ENCODE assay signal across 1 cellular context in genomic region chr9:132020272-132020671, GRCh38.
TF ChIP-seq lines count a peak whose summit lies in the region.

No MANE protein-coding gene starts in this region.

TF ChIP-seq in GM12878, 131 proteins besides CTCF, POLR2A, EP300 and RAD21 (continued from another document):
- TF ChIP-seq MTA2 (IDR thresholded peaks at IDR 0.05; ENCODE audit: low read depth): no peak
- no peak for TF ChIP-seq SRF (IDR thresholded peaks at IDR 0.05; ENCODE audit: low read depth in 2 of 2, low read length in 2 of 2)
- no peak for TF ChIP-seq STAT3 (IDR thresholded peaks at IDR 0.05; ENCODE audit: low read depth, low read length)
- no peak for TF ChIP-seq ZNF217 (IDR thresholded peaks at IDR 0.05)
- no peak for TF ChIP-seq FOXM1 (IDR thresholded peaks at IDR 0.05; ENCODE audit: low read depth, low read length)
- no peak for TF ChIP-seq CBFB (IDR thresholded peaks at IDR 0.05; ENCODE audit: low read depth)
- TF ChIP-seq BCL3 (IDR thresholded peaks at IDR 0.05; ENCODE audit: borderline replicate concordance, insufficient read depth, low read depth, low read length, poor library complexity, severe bottlenecking): no peak
- TF ChIP-seq MYB (IDR thresholded peaks at IDR 0.05; ENCODE audit: borderline replicate concordance, low read depth, low read length): no peak
- TF ChIP-seq CBX5 (IDR thresholded peaks at IDR 0.05; ENCODE audit: low read depth): no peak
- no peak for TF ChIP-seq LARP7 (IDR thresholded peaks at IDR 0.05)
- no peak for TF ChIP-seq JUND (IDR thresholded peaks at IDR 0.05; ENCODE audit: low read depth, low read length)
- TF ChIP-seq CREM (IDR thresholded peaks at IDR 0.05; ENCODE audit: low read depth): no peak
TF ChIP-seq in GM12878: peak in this region for 0.
